Comparison of ENCODE assay signal across 1 cellular context in the genomic region with DNA sequence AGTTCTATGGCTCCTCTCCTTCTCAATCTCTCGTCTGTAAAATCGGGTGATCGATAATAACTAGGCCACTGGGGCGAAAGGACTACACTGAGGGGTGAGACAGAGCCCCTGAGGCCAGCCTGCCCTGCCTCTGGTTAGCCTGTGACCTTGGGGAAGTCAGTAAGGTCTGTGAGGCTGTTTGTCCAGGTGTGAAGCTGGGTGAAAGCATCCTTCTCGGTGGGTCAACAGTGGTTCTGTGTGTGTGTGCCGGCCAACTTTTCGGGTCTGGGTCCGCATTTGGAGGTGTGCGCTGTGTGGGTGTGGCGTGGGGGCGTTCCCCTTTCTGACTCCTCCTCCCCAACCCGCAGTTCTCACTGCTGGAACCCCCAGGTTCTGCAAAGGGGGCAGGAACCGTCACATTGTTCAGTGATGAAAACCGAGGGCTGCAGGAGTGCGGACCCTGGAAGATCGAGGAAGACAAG.
TF ChIP-seq lines count a peak whose summit lies in the region.

No MANE protein-coding gene starts in this region.

TF ChIP-seq in K562, 482 proteins besides CTCF, POLR2A, EP300 and RAD21 (continued from another document):
- TF ChIP-seq, protein P1, sequence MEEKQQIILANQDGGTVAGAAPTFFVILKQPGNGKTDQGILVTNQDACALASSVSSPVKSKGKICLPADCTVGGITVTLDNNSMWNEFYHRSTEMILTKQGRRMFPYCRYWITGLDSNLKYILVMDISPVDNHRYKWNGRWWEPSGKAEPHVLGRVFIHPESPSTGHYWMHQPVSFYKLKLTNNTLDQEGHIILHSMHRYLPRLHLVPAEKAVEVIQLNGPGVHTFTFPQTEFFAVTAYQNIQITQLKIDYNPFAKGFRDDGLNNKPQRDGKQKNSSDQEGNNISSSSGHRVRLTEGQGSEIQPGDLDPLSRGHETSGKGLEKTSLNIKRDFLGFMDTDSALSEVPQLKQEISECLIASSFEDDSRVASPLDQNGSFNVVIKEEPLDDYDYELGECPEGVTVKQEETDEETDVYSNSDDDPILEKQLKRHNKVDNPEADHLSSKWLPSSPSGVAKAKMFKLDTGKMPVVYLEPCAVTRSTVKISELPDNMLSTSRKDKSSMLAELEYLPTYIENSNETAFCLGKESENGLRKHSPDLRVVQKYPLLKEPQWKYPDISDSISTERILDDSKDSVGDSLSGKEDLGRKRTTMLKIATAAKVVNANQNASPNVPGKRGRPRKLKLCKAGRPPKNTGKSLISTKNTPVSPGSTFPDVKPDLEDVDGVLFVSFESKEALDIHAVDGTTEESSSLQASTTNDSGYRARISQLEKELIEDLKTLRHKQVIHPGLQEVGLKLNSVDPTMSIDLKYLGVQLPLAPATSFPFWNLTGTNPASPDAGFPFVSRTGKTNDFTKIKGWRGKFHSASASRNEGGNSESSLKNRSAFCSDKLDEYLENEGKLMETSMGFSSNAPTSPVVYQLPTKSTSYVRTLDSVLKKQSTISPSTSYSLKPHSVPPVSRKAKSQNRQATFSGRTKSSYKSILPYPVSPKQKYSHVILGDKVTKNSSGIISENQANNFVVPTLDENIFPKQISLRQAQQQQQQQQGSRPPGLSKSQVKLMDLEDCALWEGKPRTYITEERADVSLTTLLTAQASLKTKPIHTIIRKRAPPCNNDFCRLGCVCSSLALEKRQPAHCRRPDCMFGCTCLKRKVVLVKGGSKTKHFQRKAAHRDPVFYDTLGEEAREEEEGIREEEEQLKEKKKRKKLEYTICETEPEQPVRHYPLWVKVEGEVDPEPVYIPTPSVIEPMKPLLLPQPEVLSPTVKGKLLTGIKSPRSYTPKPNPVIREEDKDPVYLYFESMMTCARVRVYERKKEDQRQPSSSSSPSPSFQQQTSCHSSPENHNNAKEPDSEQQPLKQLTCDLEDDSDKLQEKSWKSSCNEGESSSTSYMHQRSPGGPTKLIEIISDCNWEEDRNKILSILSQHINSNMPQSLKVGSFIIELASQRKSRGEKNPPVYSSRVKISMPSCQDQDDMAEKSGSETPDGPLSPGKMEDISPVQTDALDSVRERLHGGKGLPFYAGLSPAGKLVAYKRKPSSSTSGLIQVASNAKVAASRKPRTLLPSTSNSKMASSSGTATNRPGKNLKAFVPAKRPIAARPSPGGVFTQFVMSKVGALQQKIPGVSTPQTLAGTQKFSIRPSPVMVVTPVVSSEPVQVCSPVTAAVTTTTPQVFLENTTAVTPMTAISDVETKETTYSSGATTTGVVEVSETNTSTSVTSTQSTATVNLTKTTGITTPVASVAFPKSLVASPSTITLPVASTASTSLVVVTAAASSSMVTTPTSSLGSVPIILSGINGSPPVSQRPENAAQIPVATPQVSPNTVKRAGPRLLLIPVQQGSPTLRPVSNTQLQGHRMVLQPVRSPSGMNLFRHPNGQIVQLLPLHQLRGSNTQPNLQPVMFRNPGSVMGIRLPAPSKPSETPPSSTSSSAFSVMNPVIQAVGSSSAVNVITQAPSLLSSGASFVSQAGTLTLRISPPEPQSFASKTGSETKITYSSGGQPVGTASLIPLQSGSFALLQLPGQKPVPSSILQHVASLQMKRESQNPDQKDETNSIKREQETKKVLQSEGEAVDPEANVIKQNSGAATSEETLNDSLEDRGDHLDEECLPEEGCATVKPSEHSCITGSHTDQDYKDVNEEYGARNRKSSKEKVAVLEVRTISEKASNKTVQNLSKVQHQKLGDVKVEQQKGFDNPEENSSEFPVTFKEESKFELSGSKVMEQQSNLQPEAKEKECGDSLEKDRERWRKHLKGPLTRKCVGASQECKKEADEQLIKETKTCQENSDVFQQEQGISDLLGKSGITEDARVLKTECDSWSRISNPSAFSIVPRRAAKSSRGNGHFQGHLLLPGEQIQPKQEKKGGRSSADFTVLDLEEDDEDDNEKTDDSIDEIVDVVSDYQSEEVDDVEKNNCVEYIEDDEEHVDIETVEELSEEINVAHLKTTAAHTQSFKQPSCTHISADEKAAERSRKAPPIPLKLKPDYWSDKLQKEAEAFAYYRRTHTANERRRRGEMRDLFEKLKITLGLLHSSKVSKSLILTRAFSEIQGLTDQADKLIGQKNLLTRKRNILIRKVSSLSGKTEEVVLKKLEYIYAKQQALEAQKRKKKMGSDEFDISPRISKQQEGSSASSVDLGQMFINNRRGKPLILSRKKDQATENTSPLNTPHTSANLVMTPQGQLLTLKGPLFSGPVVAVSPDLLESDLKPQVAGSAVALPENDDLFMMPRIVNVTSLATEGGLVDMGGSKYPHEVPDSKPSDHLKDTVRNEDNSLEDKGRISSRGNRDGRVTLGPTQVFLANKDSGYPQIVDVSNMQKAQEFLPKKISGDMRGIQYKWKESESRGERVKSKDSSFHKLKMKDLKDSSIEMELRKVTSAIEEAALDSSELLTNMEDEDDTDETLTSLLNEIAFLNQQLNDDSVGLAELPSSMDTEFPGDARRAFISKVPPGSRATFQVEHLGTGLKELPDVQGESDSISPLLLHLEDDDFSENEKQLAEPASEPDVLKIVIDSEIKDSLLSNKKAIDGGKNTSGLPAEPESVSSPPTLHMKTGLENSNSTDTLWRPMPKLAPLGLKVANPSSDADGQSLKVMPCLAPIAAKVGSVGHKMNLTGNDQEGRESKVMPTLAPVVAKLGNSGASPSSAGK (IDR thresholded peaks at IDR 0.05) = peak; percentile 7; the same call in 1 of the 2 replicates
- TF ChIP-seq MEIS2 (IDR thresholded peaks at IDR 0.05; ENCODE audit: partially characterized antibody) = no peak
- no peak for TF ChIP-seq ZHX1 (conservative IDR thresholded peaks at IDR 0.05; ENCODE audit: low read length)
- no peak for TF ChIP-seq CCNT2 (IDR thresholded peaks at IDR 0.05; ENCODE audit: borderline replicate concordance, extremely low read depth, insufficient read length, low read depth, low read length)
- TF ChIP-seq HDAC1 (IDR thresholded peaks at IDR 0.05) = 0 out of 4 replicates have a peak, but pooled peaks of 1 of the 2 experiments have one; percentile 16
- TF ChIP-seq EGR1 (conservative IDR thresholded peaks at IDR 0.05) = peak; percentile 68
- no peak for TF ChIP-seq ZNF584 (CRISPR knock-in tag; IDR thresholded peaks at IDR 0.05; ENCODE audit: low read depth)
- TF ChIP-seq, protein P2, sequence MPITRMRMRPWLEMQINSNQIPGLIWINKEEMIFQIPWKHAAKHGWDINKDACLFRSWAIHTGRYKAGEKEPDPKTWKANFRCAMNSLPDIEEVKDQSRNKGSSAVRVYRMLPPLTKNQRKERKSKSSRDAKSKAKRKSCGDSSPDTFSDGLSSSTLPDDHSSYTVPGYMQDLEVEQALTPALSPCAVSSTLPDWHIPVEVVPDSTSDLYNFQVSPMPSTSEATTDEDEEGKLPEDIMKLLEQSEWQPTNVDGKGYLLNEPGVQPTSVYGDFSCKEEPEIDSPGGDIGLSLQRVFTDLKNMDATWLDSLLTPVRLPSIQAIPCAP (CRISPR knock-in tag; IDR thresholded peaks at IDR 0.05; ENCODE audit: borderline replicate concordance) = no peak
- no peak for TF ChIP-seq ZNF561 (CRISPR knock-in tag; conservative IDR thresholded peaks at IDR 0.05)
